1 cellular context compared by ENCODE assay signal in the genomic region with DNA sequence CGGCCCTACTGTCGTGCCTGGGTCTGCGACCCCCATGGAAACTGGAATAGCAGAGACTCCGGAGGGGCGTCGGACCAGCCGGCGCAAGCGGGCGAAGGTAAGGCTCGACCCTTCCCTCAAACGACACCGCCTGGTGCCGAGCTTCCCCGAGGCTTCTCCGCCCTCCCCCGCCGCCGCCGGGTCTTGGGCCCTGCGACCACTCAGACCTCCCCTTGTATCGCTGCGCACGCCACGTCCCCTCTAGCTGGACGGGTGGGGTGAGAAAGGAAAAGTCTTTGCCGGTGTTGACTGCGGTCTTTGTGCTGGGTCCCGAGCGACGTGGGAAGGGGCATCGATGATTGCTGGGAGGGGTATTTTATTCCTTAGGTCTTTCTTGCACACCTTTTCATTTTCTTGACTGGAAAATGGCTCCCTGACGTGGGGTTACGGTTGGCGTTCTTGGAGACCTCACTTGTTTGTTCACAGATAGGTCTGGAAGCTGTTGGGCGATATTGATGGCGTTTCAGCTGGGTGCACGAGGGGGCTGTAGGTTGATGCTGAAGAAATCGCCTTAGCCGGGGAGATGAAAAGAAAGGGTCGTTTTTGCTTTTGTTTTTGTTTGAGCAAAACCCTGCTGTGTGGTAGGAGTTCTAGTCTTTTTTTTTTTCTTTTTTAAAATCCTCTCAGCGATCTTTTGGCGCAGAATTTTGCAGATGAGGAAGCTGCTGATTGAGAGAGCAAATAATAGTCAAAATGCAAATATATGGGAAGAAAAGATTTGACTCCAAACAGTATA.
TF ChIP-seq lines count a peak whose summit lies in the region.

No MANE protein-coding gene starts in this region.

TF ChIP-seq in GM12878, 131 proteins besides CTCF, POLR2A, EP300 and RAD21:
- TF ChIP-seq RUNX3 (IDR thresholded peaks at IDR 0.05; ENCODE audit: low read length) (peak; percentile 33; the same call in 1 of the 2 replicates), STAT1 (conservative IDR thresholded peaks at IDR 0.05) (0 out of 2 replicates have a peak, but pooled peaks have one; percentile 22), ZSCAN29 (IDR thresholded peaks at IDR 0.05) (no peak)
